In the genomic region with DNA sequence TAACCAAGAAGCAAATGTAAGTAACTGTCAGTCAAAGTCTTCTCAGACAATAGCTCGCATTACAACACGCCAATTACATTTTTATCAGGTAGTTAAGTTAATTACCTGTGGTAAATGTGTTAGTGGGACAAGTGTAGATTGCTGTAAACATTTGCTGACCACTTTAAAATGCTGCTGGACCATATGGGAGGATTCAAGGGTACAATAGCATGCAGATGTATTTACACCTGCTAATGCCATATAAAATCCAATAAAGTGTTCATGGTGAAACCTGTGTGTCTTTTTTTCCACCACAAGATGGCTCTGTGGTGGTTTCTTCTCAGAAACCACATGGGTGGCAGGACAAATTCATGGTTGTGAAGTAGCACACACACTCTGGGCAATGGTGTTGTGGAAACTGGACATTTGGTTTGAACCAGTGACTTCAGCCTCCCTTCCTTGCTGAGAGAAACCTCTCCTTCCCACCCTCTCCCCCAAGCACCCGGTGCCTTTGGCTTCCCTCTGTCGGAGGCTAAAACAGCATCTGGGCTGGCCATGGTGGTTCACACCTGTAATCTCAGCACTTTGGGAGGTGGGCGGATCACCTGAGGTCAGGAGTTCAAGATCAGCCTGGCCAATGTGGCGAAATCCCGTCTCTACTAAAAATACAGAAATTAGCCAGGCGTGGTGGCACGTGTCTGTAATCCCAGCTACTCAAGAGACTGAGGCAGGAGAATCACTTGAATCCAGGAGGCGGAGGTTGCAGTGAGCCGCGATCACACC, we compare ENCODE assay signal across 8 cellular contexts. TPM values are rescaled to one million over a fixed set of nuclear protein-coding genes. Genes with fewer than 3 reads are reported as not detected.
A peak's percentile ranks its signal among the peaks of the same experiment; 100 is the strongest.
DNase-seq lines count a peak whose midpoint lies in the region; TF ChIP-seq lines count a peak whose summit lies in the region.

No MANE protein-coding gene starts in this region.

- H3F3A ChIP-seq in OCI-LY1 (ENCODE audit: insufficient read depth, low read length): no peaks in the 10 kb centered on the region

- no peaks in the 10 kb centered on the region for H3K36me3 Mint-ChIP-seq in brain

- H3K4me1 ChIP-seq in OCI-LY1 (ENCODE audit: insufficient read depth, low read length, severe bottlenecking): peaks cover under 1% of the 10 kb centered on the region
- H3K4me1 ChIP-seq in liver (ENCODE audit: control insufficient read depth in 4 of 4, insufficient read depth in 4 of 4, low read length in 3 of 4): peaks cover 3 to 44% (median 32%) of the 10 kb centered on the region in 4 donors

- H3K9me3 Mint-ChIP-seq in brain: peaks cover 4 to 10% (median 7%) of the 10 kb centered on the region in 5 experiments

- TF ChIP-seq CTCF in OCI-LY1 (IDR thresholded peaks at IDR 0.05; ENCODE audit: low read length): peak; percentile 72
- peak; percentile 53 to 67 for TF ChIP-seq CTCF in brain (conservative IDR thresholded peaks at IDR 0.05)
- TF ChIP-seq CTCF in liver (IDR thresholded peaks at IDR 0.05; ENCODE audit: low read depth, low read length, missing input control): peak; percentile 60

- no peaks in the 10 kb centered on the region for H4K20me1 ChIP-seq in OCI-LY1 (ENCODE audit: insufficient read depth, low read length)

- H3K9ac ChIP-seq in OCI-LY1 (ENCODE audit: low read length) (no peak overlapping the region), liver (ENCODE audit: low read depth in 1 of 2, low read length in 2 of 2) (no peak overlapping the region)

- no peak overlapping the region for H2AFZ ChIP-seq in OCI-LY1 (ENCODE audit: low read length)

- no peaks in the 10 kb centered on the region for H3K27me3 ChIP-seq in OCI-LY1 (ENCODE audit: insufficient read depth, low read length)
- H3K27me3 ChIP-seq in liver (ENCODE audit: control insufficient read depth in 4 of 4, insufficient read depth in 4 of 4, low read length in 3 of 4): no peaks in the 10 kb centered on the region

- H3K36me3 ChIP-seq in OCI-LY1 (ENCODE audit: insufficient read depth, low read length) (no peaks in the 10 kb centered on the region), liver (ENCODE audit: control insufficient read depth in 4 of 4, insufficient read depth in 3 of 4, low read depth in 1 of 4, low read length in 3 of 4) (no peaks in the 10 kb centered on the region)

- H3K9me2 ChIP-seq in OCI-LY1 (ENCODE audit: low read depth, low read length): no peaks in the 10 kb centered on the region

- H3K27ac ChIP-seq in OCI-LY1 (ENCODE audit: low read depth, low read length, poor library complexity, severe bottlenecking): no peak overlapping the region
- peak overlapping the region in 1 of 2 donors; percentile 33 for H3K27ac ChIP-seq in liver (ENCODE audit: low read depth in 1 of 2, low read length in 2 of 2)

- H3K9me3 ChIP-seq in OCI-LY1 (ENCODE audit: low read length): no peaks in the 10 kb centered on the region
- H3K9me3 ChIP-seq in liver (ENCODE audit: control insufficient read depth in 4 of 4, low read length in 3 of 4): no peaks in the 10 kb centered on the region

- TF ChIP-seq RAD21 in liver (IDR thresholded peaks at IDR 0.05): peak; percentile 77 to 84

- peaks cover 31% of the 10 kb centered on the region for H3K27me3 Mint-ChIP-seq in brain

- 72% methylated on average over 12 of the region's 12 CpGs for WGBS in liver

- peaks cover 30% of the 10 kb centered on the region for H3K4me1 Mint-ChIP-seq in brain

- no peak overlapping the region for H3K4me3 ChIP-seq in OCI-LY1 (ENCODE audit: low read depth, low read length, poor library complexity, severe bottlenecking)
- H3K4me3 ChIP-seq in liver (ENCODE audit: low read depth in 1 of 3, low read length in 3 of 3): no peak overlapping the region

- DNase-seq in DMS153 (lab: John Stamatoyannopoulos, UW) (peak; percentile 23), HCEC 1CT (peak; percentile 38), NCI-H128 (lab: John Stamatoyannopoulos, UW; ENCODE audit: unreplicated experiment) (no peak), T-helper 9 cell (no peak), ureter (ENCODE audit: low spot score) (no peak)

- no peaks in the 10 kb centered on the region for H3K79me2 ChIP-seq in OCI-LY1 (ENCODE audit: insufficient read depth, low read length)

- peak overlapping the region; percentile 18; the same call in 1 of the 2 replicates for H3K4me2 ChIP-seq in OCI-LY1 (ENCODE audit: low read length)

- no peak overlapping the region for H3K4me3 Mint-ChIP-seq in brain

- peak overlapping the region in 1 of 5 experiments; percentile 31 for H3K27ac Mint-ChIP-seq in brain

TF ChIP-seq in liver, 16 proteins besides CTCF, POLR2A, EP300 and RAD21:
- TF ChIP-seq HNF4A (conservative IDR thresholded peaks at IDR 0.05): peak; percentile 9 to 14
- peak; percentile 32 to 44 for TF ChIP-seq RXRA (IDR thresholded peaks at IDR 0.05)
- TF ChIP-seq YY1 (IDR thresholded peaks at IDR 0.05): peak; percentile 71
- peak; percentile 42 for TF ChIP-seq SP1 (IDR thresholded peaks at IDR 0.05)
- TF ChIP-seq TAF1 (conservative IDR thresholded peaks at IDR 0.05): no peak
- no peak for TF ChIP-seq JUND (IDR thresholded peaks at IDR 0.05)
- no peak for TF ChIP-seq ATF3 (IDR thresholded peaks at IDR 0.05)
- TF ChIP-seq, protein P1, sequence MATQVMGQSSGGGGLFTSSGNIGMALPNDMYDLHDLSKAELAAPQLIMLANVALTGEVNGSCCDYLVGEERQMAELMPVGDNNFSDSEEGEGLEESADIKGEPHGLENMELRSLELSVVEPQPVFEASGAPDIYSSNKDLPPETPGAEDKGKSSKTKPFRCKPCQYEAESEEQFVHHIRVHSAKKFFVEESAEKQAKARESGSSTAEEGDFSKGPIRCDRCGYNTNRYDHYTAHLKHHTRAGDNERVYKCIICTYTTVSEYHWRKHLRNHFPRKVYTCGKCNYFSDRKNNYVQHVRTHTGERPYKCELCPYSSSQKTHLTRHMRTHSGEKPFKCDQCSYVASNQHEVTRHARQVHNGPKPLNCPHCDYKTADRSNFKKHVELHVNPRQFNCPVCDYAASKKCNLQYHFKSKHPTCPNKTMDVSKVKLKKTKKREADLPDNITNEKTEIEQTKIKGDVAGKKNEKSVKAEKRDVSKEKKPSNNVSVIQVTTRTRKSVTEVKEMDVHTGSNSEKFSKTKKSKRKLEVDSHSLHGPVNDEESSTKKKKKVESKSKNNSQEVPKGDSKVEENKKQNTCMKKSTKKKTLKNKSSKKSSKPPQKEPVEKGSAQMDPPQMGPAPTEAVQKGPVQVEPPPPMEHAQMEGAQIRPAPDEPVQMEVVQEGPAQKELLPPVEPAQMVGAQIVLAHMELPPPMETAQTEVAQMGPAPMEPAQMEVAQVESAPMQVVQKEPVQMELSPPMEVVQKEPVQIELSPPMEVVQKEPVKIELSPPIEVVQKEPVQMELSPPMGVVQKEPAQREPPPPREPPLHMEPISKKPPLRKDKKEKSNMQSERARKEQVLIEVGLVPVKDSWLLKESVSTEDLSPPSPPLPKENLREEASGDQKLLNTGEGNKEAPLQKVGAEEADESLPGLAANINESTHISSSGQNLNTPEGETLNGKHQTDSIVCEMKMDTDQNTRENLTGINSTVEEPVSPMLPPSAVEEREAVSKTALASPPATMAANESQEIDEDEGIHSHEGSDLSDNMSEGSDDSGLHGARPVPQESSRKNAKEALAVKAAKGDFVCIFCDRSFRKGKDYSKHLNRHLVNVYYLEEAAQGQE (IDR thresholded peaks at IDR 0.05): no peak
- TF ChIP-seq EGR1 (IDR thresholded peaks at IDR 0.05; ENCODE audit: low read depth in 2 of 2): no peak
- peak; percentile 81 for TF ChIP-seq MAX (IDR thresholded peaks at IDR 0.05)
- TF ChIP-seq, protein P2, sequence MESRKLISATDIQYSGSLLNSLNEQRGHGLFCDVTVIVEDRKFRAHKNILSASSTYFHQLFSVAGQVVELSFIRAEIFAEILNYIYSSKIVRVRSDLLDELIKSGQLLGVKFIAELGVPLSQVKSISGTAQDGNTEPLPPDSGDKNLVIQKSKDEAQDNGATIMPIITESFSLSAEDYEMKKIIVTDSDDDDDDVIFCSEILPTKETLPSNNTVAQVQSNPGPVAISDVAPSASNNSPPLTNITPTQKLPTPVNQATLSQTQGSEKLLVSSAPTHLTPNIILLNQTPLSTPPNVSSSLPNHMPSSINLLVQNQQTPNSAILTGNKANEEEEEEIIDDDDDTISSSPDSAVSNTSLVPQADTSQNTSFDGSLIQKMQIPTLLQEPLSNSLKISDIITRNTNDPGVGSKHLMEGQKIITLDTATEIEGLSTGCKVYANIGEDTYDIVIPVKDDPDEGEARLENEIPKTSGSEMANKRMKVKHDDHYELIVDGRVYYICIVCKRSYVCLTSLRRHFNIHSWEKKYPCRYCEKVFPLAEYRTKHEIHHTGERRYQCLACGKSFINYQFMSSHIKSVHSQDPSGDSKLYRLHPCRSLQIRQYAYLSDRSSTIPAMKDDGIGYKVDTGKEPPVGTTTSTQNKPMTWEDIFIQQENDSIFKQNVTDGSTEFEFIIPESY (IDR thresholded peaks at IDR 0.05): no peak

RNA-seq across cellular contexts. Expression of gene GTF3A, which starts 18.1 kb away (rescaled TPM):
- polyA plus RNA-seq in brain (ENCODE audit: insufficient read depth, low read depth, low replicate concordance) (116 TPM), liver (100 to 1,000 TPM; 110 to 144 TPM)
- total RNA-seq in liver (10 to 100 TPM; 66.4 to 83.6 TPM), ureter (76.2 TPM)

RNA-seq across cellular contexts. Expression of gene MTIF3, which starts 44.0 kb away (rescaled TPM):
- 28.0 TPM for polyA plus RNA-seq in brain (ENCODE audit: insufficient read depth, low read depth, low replicate concordance)
- 10 to 100 TPM; 28.0 to 31.0 TPM for total RNA-seq in liver
- 10 to 100 TPM; 34.5 to 62.1 TPM for polyA plus RNA-seq in liver
- total RNA-seq in ureter: 65.9 TPM

Comparison
In these comparisons a context has a peak if more than half of its experiments do, and no peak if none do; other contexts are left out.
1. DNase-seq: peak in DMS153 (single experiment) and HCEC 1CT (single experiment); none in NCI-H128 (single experiment), T-helper 9 cell (single experiment) and ureter (single experiment).
2. Peak in every context shown above with its lines, with median percentiles within 50 percentile points of each other: CTCF ChIP-seq.